Comparison of ENCODE assay signal across 20 cellular contexts in the genomic region with DNA sequence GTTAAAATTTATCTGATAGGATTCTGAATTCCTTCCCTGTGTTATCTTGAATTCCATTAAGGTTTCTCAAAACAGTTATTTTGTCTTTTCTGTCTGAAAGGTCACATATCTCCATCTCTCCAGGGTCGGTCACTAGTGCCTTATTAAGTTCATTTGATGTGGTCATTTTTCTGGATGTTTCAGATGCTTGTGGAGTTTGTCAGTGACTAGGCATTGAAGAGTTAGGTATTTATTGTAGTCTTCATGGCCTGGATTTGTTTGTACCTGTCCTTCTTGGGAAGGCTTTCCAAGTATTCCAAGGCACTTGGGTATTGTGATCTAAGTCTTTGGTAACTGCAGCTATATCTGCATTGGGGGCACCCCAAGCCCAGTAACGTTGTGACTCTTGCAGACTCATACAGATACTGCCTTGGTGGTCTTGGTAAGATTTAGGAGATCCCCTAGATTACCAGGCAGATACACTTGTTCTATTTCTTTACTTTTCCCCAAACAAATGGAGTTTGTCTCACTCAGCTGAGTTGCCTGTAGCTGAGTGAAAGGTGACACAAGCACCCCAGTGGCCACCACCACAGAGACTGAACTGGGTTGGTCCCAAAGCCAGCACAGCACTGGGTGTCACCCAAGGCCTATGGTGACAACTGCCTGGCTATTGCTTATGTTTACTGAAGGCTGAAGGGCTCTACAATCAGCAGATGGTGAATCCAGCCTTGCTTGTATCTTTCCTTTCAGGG. TPM values are rescaled to one million over a fixed set of nuclear protein-coding genes. Genes with fewer than 3 reads are reported as not detected.
A peak's percentile ranks its signal among the peaks of the same experiment; 100 is the strongest.
DNase-seq lines count a peak whose midpoint lies in the region; ATAC-seq lines count a peak whose summit lies in the region.
"Had no signal": no experiment of that assay in that cellular context is flagged by ENCODE, and none has a peak within 500 bp of the region (broad histone marks: within the 10 kb centered on the region; RNA-seq: fewer than 3 reads in every experiment).

No MANE protein-coding gene starts in this region.

- peaks cover 19% of the 10 kb centered on the region for H3K27me3 Mint-ChIP-seq in activated CD4-positive, alpha-beta T cell treated with anti-CD3 and anti-CD28 coated beads for 36 hours
- H3K27me3 Mint-ChIP-seq in stimulated activated naive B cell treated with anti-CD40 and anti-IgM and Interleukin-4, amounts not matched to agents 10 μg/mL and 1 μg/mL and 100 μg/mL, for 72 hours = peaks cover 6 to 20% of the 10 kb centered on the region in 2 donors
- peaks cover 6% of the 10 kb centered on the region for H3K27me3 Mint-ChIP-seq in activated T-helper 1 cell treated with anti-CD3 and anti-CD28 coated beads, Interleukin-12 subunit alpha, Interleukin-12 subunit beta, Interleukin-2, Interleukin-4 antibody, amounts not matched to agents 30 ng/mL and 10 ng/mL and 1 ng/mL, durations not matched to agents 14 hours and 24 hours and 36 hours (ENCODE audit: insufficient read depth)
- H3K27me3 Mint-ChIP-seq: progenitor cell of endocrine pancreas had no signal

- peaks cover 14% of the 10 kb centered on the region for H3K4me1 Mint-ChIP-seq in activated CD4-positive, alpha-beta T cell treated with anti-CD3 and anti-CD28 coated beads for 36 hours
- H3K4me1 Mint-ChIP-seq in stimulated activated naive B cell treated with anti-CD40 and anti-IgM and Interleukin-4, amounts not matched to agents 10 μg/mL and 1 μg/mL and 100 μg/mL, for 72 hours = peaks cover 7 to 9% of the 10 kb centered on the region in 2 donors
- peaks cover 14% of the 10 kb centered on the region for H3K4me1 Mint-ChIP-seq in activated T-helper 1 cell treated with anti-CD3 and anti-CD28 coated beads, Interleukin-12 subunit alpha, Interleukin-12 subunit beta, Interleukin-2, Interleukin-4 antibody, amounts not matched to agents 30 ng/mL and 10 ng/mL and 1 ng/mL, durations not matched to agents 14 hours and 24 hours and 36 hours (ENCODE audit: low read depth)
- H3K4me1 Mint-ChIP-seq: nephron; stimulated activated memory B cell treated with anti-CD40 and anti-IgM and Interleukin-4, amounts not matched to agents 10 μg/mL and 1 μg/mL and 100 μg/mL, for 72 hours had no signal

- DNase-seq in activated CD4-positive, alpha-beta T cell treated with anti-CD3 and anti-CD28 coated beads for 36 hours = no peak
- no peak for DNase-seq in activated CD4-positive, alpha-beta T cell treated with anti-CD3 and anti-CD28 coated beads, Interleukin-2, amount 50 U/mL, for 48 hours
- DNase-seq in RPMI7951 (ENCODE audit: low read depth) (peak; percentile 79), iris pigment epithelial cell (ENCODE audit: low read depth) (peak; percentile 52), NCI-H2107 (lab: John Stamatoyannopoulos, UW) (no peak)
- DNase-seq in stimulated activated naive B cell treated with anti-CD40 and anti-IgM and Interleukin-4, amounts not matched to agents 10 μg/mL and 1 μg/mL and 100 μg/mL, for 72 hours = no peak
- DNase-seq in activated T-helper 1 cell treated with anti-CD3 and anti-CD28 coated beads, Interleukin-12 subunit alpha, Interleukin-12 subunit beta, Interleukin-2, Interleukin-4 antibody, amounts not matched to agents 30 ng/mL and 10 ng/mL and 1 ng/mL, durations not matched to agents 14 hours and 24 hours and 36 hours (ENCODE audit: low spot score) = no peak
- DNase-seq: 8988T, activated gamma-delta T cell, anterior cingulate cortex, cortex of kidney, NCI-H2029, NCI-H510A treated with DMSO at 0.1 percent for 48 hours, SIG-M5 had no signal

- intact Hi-C loops in activated CD4-positive, alpha-beta T cell treated with anti-CD3 and anti-CD28 coated beads for 36 hours (cut with DNase I, micrococcal nuclease) = no loop called here
- intact Hi-C loops in activated T-helper 1 cell treated with anti-CD3 and anti-CD28 coated beads, Interleukin-12 subunit alpha, Interleukin-12 subunit beta, Interleukin-2, Interleukin-4 antibody, amounts not matched to agents 30 ng/mL and 10 ng/mL and 1 ng/mL, durations not matched to agents 14 hours and 24 hours and 36 hours (cut with micrococcal nuclease) = no loop called here

- no peak overlapping the region for H3K27ac Mint-ChIP-seq in activated CD4-positive, alpha-beta T cell treated with anti-CD3 and anti-CD28 coated beads for 36 hours
- H3K27ac Mint-ChIP-seq in stimulated activated naive B cell treated with anti-CD40 and anti-IgM and Interleukin-4, amounts not matched to agents 10 μg/mL and 1 μg/mL and 100 μg/mL, for 72 hours = no peak overlapping the region
- H3K27ac Mint-ChIP-seq in activated T-helper 1 cell treated with anti-CD3 and anti-CD28 coated beads, Interleukin-12 subunit alpha, Interleukin-12 subunit beta, Interleukin-2, Interleukin-4 antibody, amounts not matched to agents 30 ng/mL and 10 ng/mL and 1 ng/mL, durations not matched to agents 14 hours and 24 hours and 36 hours = no peak overlapping the region
- H3K27ac Mint-ChIP-seq: nephron; progenitor cell of endocrine pancreas; stimulated activated memory B cell treated with anti-CD40 and anti-IgM and Interleukin-4, amounts not matched to agents 10 μg/mL and 1 μg/mL and 100 μg/mL, for 72 hours; T-helper 2 cell treated with Interferon-gamma antibody and Interleukin-4, amounts not matched to agents 5 μg/mL and 100 μg/mL, for 36 hours had no signal

- POLR2A ChIA-PET in activated CD4-positive, alpha-beta T cell treated with anti-CD3 and anti-CD28 coated beads for 36 hours (lab: Charles Lee) = no interaction called here

- H3K4me3 Mint-ChIP-seq in activated CD4-positive, alpha-beta T cell treated with anti-CD3 and anti-CD28 coated beads for 36 hours = no peak overlapping the region
- H3K4me3 Mint-ChIP-seq in stimulated activated naive B cell treated with anti-CD40 and anti-IgM and Interleukin-4, amounts not matched to agents 10 μg/mL and 1 μg/mL and 100 μg/mL, for 72 hours = no peak overlapping the region
- H3K4me3 Mint-ChIP-seq in activated T-helper 1 cell treated with anti-CD3 and anti-CD28 coated beads, Interleukin-12 subunit alpha, Interleukin-12 subunit beta, Interleukin-2, Interleukin-4 antibody, amounts not matched to agents 30 ng/mL and 10 ng/mL and 1 ng/mL, durations not matched to agents 14 hours and 24 hours and 36 hours = no peak overlapping the region
- H3K4me3 Mint-ChIP-seq: CD14-positive monocyte; nephron; stimulated activated memory B cell treated with anti-CD40 and anti-IgM and Interleukin-4, amounts not matched to agents 10 μg/mL and 1 μg/mL and 100 μg/mL, for 72 hours; T-helper 2 cell treated with Interferon-gamma antibody and Interleukin-4, amounts not matched to agents 5 μg/mL and 100 μg/mL, for 36 hours had no signal

- ATAC-seq in activated CD4-positive, alpha-beta T cell treated with anti-CD3 and anti-CD28 coated beads for 36 hours = peak; percentile 49
- peak; percentile 38 to 72 for ATAC-seq in stimulated activated naive B cell treated with anti-CD40 and anti-IgM and Interleukin-4, amounts not matched to agents 10 μg/mL and 1 μg/mL and 100 μg/mL, for 72 hours (replicated peaks)
- ATAC-seq in HG02852 (IDR thresholded peaks at IDR 0.05; ENCODE audit: unreplicated experiment) = no peak
- ATAC-seq: stimulated activated memory B cell treated with anti-CD40 and anti-IgM and Interleukin-4, amounts not matched to agents 10 μg/mL and 1 μg/mL and 100 μg/mL, for 72 hours had no signal

- H3K36me3 Mint-ChIP-seq in activated CD4-positive, alpha-beta T cell treated with anti-CD3 and anti-CD28 coated beads for 36 hours (ENCODE audit: low read depth) = no peaks in the 10 kb centered on the region
- peaks cover 0 to 4% of the 10 kb centered on the region in 2 donors for H3K36me3 Mint-ChIP-seq in stimulated activated naive B cell treated with anti-CD40 and anti-IgM and Interleukin-4, amounts not matched to agents 10 μg/mL and 1 μg/mL and 100 μg/mL, for 72 hours
- peaks cover 18% of the 10 kb centered on the region for H3K36me3 Mint-ChIP-seq in activated T-helper 1 cell treated with anti-CD3 and anti-CD28 coated beads, Interleukin-12 subunit alpha, Interleukin-12 subunit beta, Interleukin-2, Interleukin-4 antibody, amounts not matched to agents 30 ng/mL and 10 ng/mL and 1 ng/mL, durations not matched to agents 14 hours and 24 hours and 36 hours (ENCODE audit: low read depth)
- H3K36me3 Mint-ChIP-seq: CD14-positive monocyte; stimulated activated memory B cell treated with anti-CD40 and anti-IgM and Interleukin-4, amounts not matched to agents 10 μg/mL and 1 μg/mL and 100 μg/mL, for 72 hours had no signal

- CTCF ChIA-PET in activated CD4-positive, alpha-beta T cell treated with anti-CD3 and anti-CD28 coated beads for 36 hours (lab: Charles Lee) = interaction anchor here (0.7 kb wide), 1 partner anchor 99 kb away, joined by 3 read pairs; no protein-coding TSS in a partner anchor

- H3K9me3 Mint-ChIP-seq in activated CD4-positive, alpha-beta T cell treated with anti-CD3 and anti-CD28 coated beads for 36 hours (ENCODE audit: low read depth) = peaks cover 3% of the 10 kb centered on the region
- H3K9me3 Mint-ChIP-seq in stimulated activated naive B cell treated with anti-CD40 and anti-IgM and Interleukin-4, amounts not matched to agents 10 μg/mL and 1 μg/mL and 100 μg/mL, for 72 hours = peaks cover 3 to 9% of the 10 kb centered on the region in 2 donors
- H3K9me3 Mint-ChIP-seq in activated T-helper 1 cell treated with anti-CD3 and anti-CD28 coated beads, Interleukin-12 subunit alpha, Interleukin-12 subunit beta, Interleukin-2, Interleukin-4 antibody, amounts not matched to agents 30 ng/mL and 10 ng/mL and 1 ng/mL, durations not matched to agents 14 hours and 24 hours and 36 hours = peaks cover 25% of the 10 kb centered on the region

RNA-seq across cellular contexts. Expression of gene SLC27A2, which starts 18.8 kb away (rescaled TPM):
- total RNA-seq in activated CD4-positive, alpha-beta T cell treated with anti-CD3 and anti-CD28 coated beads for 36 hours = 10 to 100 TPM; 20.7 to 22.1 TPM
- 0.39 TPM in 1 of 2 replicates, not detected in the other for total RNA-seq in RPMI7951 (2014; rRNA removed; shearing (Covaris generic))
- total RNA-seq in activated T-helper 1 cell treated with anti-CD3 and anti-CD28 coated beads, Interleukin-12 subunit alpha, Interleukin-12 subunit beta, Interleukin-2, Interleukin-4 antibody, amounts not matched to agents 30 ng/mL and 10 ng/mL and 1 ng/mL, durations not matched to agents 14 hours and 24 hours and 36 hours = 78.0 and 78.7 TPM in 2 replicates

RNA-seq across cellular contexts. Expression of gene ATP8B4, which starts 44.1 kb away (rescaled TPM):
- total RNA-seq in activated CD4-positive, alpha-beta T cell treated with anti-CD3 and anti-CD28 coated beads for 36 hours = 1 to 10 TPM; 5.0 to 5.1 TPM
- total RNA-seq in RPMI7951 (2014; rRNA removed; shearing (Covaris generic)) = 0.29 and 0.36 TPM in 2 replicates
- 49.7 and 52.9 TPM in 2 replicates for total RNA-seq in activated T-helper 1 cell treated with anti-CD3 and anti-CD28 coated beads, Interleukin-12 subunit alpha, Interleukin-12 subunit beta, Interleukin-2, Interleukin-4 antibody, amounts not matched to agents 30 ng/mL and 10 ng/mL and 1 ng/mL, durations not matched to agents 14 hours and 24 hours and 36 hours

Comparison
In these comparisons a context has a peak if more than half of its experiments do, and no peak if none do; other contexts are left out.
1. DNase-seq: peak in RPMI7951 (single experiment) and iris pigment epithelial cell (single experiment); none in activated CD4-positive, alpha-beta T cell treated with anti-CD3 and anti-CD28 coated beads for 36 hours (single experiment), activated CD4-positive, alpha-beta T cell treated with anti-CD3 and anti-CD28 coated beads, Interleukin-2, amount 50 U/mL, for 48 hours (0 of 2), stimulated activated naive B cell treated with anti-CD40 and anti-IgM and Interleukin-4, amounts not matched to agents 10 μg/mL and 1 μg/mL and 100 μg/mL, for 72 hours (single experiment), activated T-helper 1 cell treated with anti-CD3 and anti-CD28 coated beads, Interleukin-12 subunit alpha, Interleukin-12 subunit beta, Interleukin-2, Interleukin-4 antibody, amounts not matched to agents 30 ng/mL and 10 ng/mL and 1 ng/mL, durations not matched to agents 14 hours and 24 hours and 36 hours (single experiment) and NCI-H2107 (single experiment).
2. RNA of gene SLC27A2, which starts 18.8 kb away (total RNA-seq): 78.0 to 78.7 TPM in activated T-helper 1 cell treated with anti-CD3 and anti-CD28 coated beads, Interleukin-12 subunit alpha, Interleukin-12 subunit beta, Interleukin-2, Interleukin-4 antibody, amounts not matched to agents 30 ng/mL and 10 ng/mL and 1 ng/mL, durations not matched to agents 14 hours and 24 hours and 36 hours and 20.7 to 22.1 TPM in activated CD4-positive, alpha-beta T cell treated with anti-CD3 and anti-CD28 coated beads for 36 hours; 0.39 TPM in RPMI7951; every median in the first group is over 10 times any median in the second.